In genomic region chr1:167251482-167251881, GRCh38 we compare ENCODE assay signal across 18 cellular contexts.
"Had no signal": no experiment of that assay in that cellular context is flagged by ENCODE, and none has a peak within 500 bp of the region (broad histone marks: within the 10 kb centered on the region; RNA-seq: fewer than 3 reads in every experiment).

No MANE protein-coding gene starts in this region.

- H3K36me3 ChIP-seq: esophagus muscularis mucosa, gastroesophageal sphincter, heart left ventricle, left lung, lower lobe of right lung had no signal

- H3K9me3 ChIP-seq: esophagus muscularis mucosa, gastroesophageal sphincter, heart left ventricle, left lung, lower lobe of right lung had no signal

- H3K27ac ChIP-seq: coronary artery, dorsolateral prefrontal cortex, epithelial cell of prostate, esophagus muscularis mucosa, foreskin keratinocyte, gastroesophageal sphincter, heart left ventricle, left lung, lower lobe of right lung had no signal

- DNase-seq: dermis blood vessel endothelial cell; dorsolateral prefrontal cortex; effector CD4-positive, alpha-beta T cell; effector memory CD4-positive, alpha-beta T cell; erythroblast; foreskin keratinocyte; heart left ventricle; hippocampal formation; left cardiac atrium; left lung; left ventricle myocardium superior; lower lobe of right lung; mesenchymal stem cell; midbrain had no signal

- H3K27me3 ChIP-seq: dorsolateral prefrontal cortex, esophagus muscularis mucosa, foreskin keratinocyte, gastroesophageal sphincter, heart left ventricle, left lung had no signal

- H3K4me3 ChIP-seq: coronary artery, dorsolateral prefrontal cortex, esophagus muscularis mucosa, gastroesophageal sphincter, heart left ventricle, left lung, lower lobe of right lung had no signal

- H3K4me1 ChIP-seq: foreskin keratinocyte, left lung, lower lobe of right lung had no signal
